In the genomic region with DNA sequence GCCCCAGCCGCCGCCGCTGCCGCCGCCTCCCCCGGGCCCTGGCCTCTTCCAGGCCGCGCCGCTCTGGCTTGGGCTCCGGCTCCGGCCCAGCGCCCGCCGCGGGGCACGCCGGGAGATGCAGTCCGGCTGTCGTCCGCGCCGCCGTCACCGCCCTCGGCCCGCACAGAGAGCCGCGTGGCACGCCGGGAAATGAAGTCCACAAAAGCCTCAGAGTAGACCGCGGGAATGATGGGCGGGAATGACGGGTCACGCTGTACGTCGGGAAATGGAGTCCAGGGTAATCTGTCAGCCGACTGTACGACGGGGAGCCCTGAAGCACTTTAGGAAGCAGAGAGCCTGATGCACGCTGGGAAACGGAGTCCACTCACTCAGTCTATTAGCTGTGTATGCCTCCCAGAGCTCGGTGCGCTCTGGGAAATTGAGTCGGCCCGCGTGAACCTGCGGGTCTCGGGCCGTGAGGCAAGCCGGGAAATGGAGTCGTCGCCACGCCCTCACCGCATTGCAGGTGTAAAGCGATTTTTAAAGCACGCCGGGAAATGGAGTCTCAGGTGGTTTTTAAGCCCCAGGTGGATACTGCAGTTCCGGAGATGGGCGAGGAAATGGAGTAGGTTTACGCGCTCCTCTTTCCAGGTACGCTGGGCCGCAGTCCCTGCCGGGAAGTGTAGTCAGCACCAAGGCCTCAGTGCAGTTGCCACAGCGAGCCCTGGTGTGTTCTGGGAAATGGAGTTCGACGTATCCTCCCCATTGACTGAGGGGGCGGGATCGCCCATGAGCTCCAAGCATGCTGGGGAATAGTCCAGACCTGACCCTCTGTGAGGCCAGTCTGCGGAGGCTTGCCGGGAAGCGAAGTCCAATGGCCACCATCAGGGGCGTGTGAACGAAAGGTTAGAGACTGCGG, we compare ENCODE assay signal across 8 cellular contexts. TPM values are rescaled to one million over a fixed set of nuclear protein-coding genes. Genes with fewer than 3 reads are reported as not detected.
DNase-seq lines count a peak whose midpoint lies in the region; FAIRE-seq and TF ChIP-seq lines count a peak whose summit lies in the region.

A gene (minus strand): TSS at position 91 of the 898 bp plus-strand sequence. CDS start 137 bp downstream, outside the sequence.

- H3K4me2 ChIP-seq in neuronal stem cell (ENCODE audit: insufficient read depth, low read length, poor library complexity, severe bottlenecking) = peak within 1 kb of the TSS; percentile 61

- peak within 1 kb of the TSS; percentile 94 for H3K4me3 ChIP-seq in NB4 (ENCODE audit: low read depth, low read length)
- peak within 1 kb of the TSS; percentile 89 for H3K4me3 ChIP-seq in SK-N-MC
- H3K4me3 ChIP-seq in neuronal stem cell (ENCODE audit: low read length in 2 of 2) = peak within 1 kb of the TSS; percentile 52 to 86

- H3K79me1 ChIP-seq in neuronal stem cell (ENCODE audit: low read depth, low read length) = peaks cover 9% of the 10 kb centered on the region

- H3K23ac ChIP-seq in neuronal stem cell (ENCODE audit: low read depth, low read length, poor library complexity) = peak within 1 kb of the TSS; percentile 9

- H3K9me3 Mint-ChIP-seq in HFFc6 = no peaks in the 10 kb centered on the region
- H3K9me3 Mint-ChIP-seq in activated naive CD4-positive, alpha-beta T cell treated with anti-CD3 and anti-CD28 coated beads, Interleukin-2, amount 10 ng/mL, durations not matched to agents 7 days and 5 days = no peaks in the 10 kb centered on the region

- peak within 1 kb of the TSS; percentile 91 for H3K9ac ChIP-seq in SK-N-MC (ENCODE audit: insufficient read length)
- peak within 1 kb of the TSS; percentile 88 for H3K9ac ChIP-seq in neuronal stem cell (ENCODE audit: low read depth, low read length, poor library complexity)

- peak; percentile 56 for TF ChIP-seq POLR2A in NB4 (IDR thresholded peaks at IDR 0.05; ENCODE audit: extremely low read depth, insufficient read length)

- H3K4ac ChIP-seq in neuronal stem cell (ENCODE audit: low read length) = no peak within 1 kb of the TSS

- H3K4me3 Mint-ChIP-seq in HFFc6 = peak within 1 kb of the TSS; percentile 96
- H3K4me3 Mint-ChIP-seq in activated naive CD4-positive, alpha-beta T cell treated with anti-CD3 and anti-CD28 coated beads, Interleukin-2, amount 10 ng/mL, durations not matched to agents 7 days and 5 days = peak within 1 kb of the TSS; percentile 96

- H4K91ac ChIP-seq in neuronal stem cell (ENCODE audit: low read depth, low read length, poor library complexity) = no peak within 1 kb of the TSS

- H3K18ac ChIP-seq in neuronal stem cell (ENCODE audit: low read length) = peak within 1 kb of the TSS; percentile 89

- H3K4me1 Mint-ChIP-seq in HFFc6 (ENCODE audit: low read depth) = peaks cover 61% of the 10 kb centered on the region
- H3K4me1 Mint-ChIP-seq in activated naive CD4-positive, alpha-beta T cell treated with anti-CD3 and anti-CD28 coated beads, Interleukin-2, amount 10 ng/mL, durations not matched to agents 7 days and 5 days = peaks cover 64% of the 10 kb centered on the region

- H3K36me3 ChIP-seq in SK-N-MC (ENCODE audit: insufficient read depth, low read length) (peaks cover 15% of the 10 kb centered on the region), neuronal stem cell (replicated peaks in 1 of 2; ENCODE audit: control insufficient read depth in 2 of 2, insufficient read depth in 2 of 2, low read length in 2 of 2) (peaks cover 11 to 38% of the 10 kb centered on the region in 2 donors)

- H2BK120ac ChIP-seq in neuronal stem cell (ENCODE audit: low read depth, low read length) = peak within 1 kb of the TSS; percentile 27

- peak within 1 kb of the TSS; percentile 85 for H2AFZ ChIP-seq in neuronal stem cell (ENCODE audit: low read length)

- H2AK5ac ChIP-seq in neuronal stem cell (ENCODE audit: low read depth, low read length) = peak within 1 kb of the TSS; percentile 34

- H3K27ac Mint-ChIP-seq in HFFc6 = peak within 1 kb of the TSS; percentile 90
- peak within 1 kb of the TSS; percentile 93 for H3K27ac Mint-ChIP-seq in activated naive CD4-positive, alpha-beta T cell treated with anti-CD3 and anti-CD28 coated beads, Interleukin-2, amount 10 ng/mL, durations not matched to agents 7 days and 5 days

- no peak within 1 kb of the TSS for H4K8ac ChIP-seq in neuronal stem cell (ENCODE audit: low read depth, low read length)

- H3K9me3 ChIP-seq in SK-N-MC (ENCODE audit: low read depth, low read length) = no peaks in the 10 kb centered on the region
- no peaks in the 10 kb centered on the region for H3K9me3 ChIP-seq in neuronal stem cell (replicated peaks in 1 of 2; ENCODE audit: control insufficient read depth in 2 of 2, insufficient read depth in 1 of 2, low read depth in 1 of 2, low read length in 2 of 2)

- H3K36me3 Mint-ChIP-seq in HFFc6 (ENCODE audit: low read depth) = peaks cover 20% of the 10 kb centered on the region
- peaks cover 22% of the 10 kb centered on the region for H3K36me3 Mint-ChIP-seq in activated naive CD4-positive, alpha-beta T cell treated with anti-CD3 and anti-CD28 coated beads, Interleukin-2, amount 10 ng/mL, durations not matched to agents 7 days and 5 days

- peaks cover 0 to 8% of the 10 kb centered on the region in 2 donors for H3K4me1 ChIP-seq in neuronal stem cell (ENCODE audit: control insufficient read depth in 2 of 2, insufficient read depth in 1 of 2, low read depth in 1 of 2, low read length in 2 of 2)

- H2BK5ac ChIP-seq in neuronal stem cell (ENCODE audit: low read length) = no peak within 1 kb of the TSS

- H2BK12ac ChIP-seq in neuronal stem cell (ENCODE audit: low read length) = no peak within 1 kb of the TSS

- DNase-seq in GM04503 (ENCODE audit: low read depth) = peak; percentile 98
- DNase-seq in HFFc6 = peak; percentile 99
- peak; percentile 96 for DNase-seq in NB4 (ENCODE audit: low read depth)
- DNase-seq in SK-N-MC (ENCODE audit: low read depth, low spot score) = peak; percentile 98
- DNase-seq in activated naive CD4-positive, alpha-beta T cell treated with anti-CD3 and anti-CD28 coated beads, Interleukin-2, amount 10 ng/mL, durations not matched to agents 7 days and 5 days = peak; percentile 98
- peak; percentile 91 to 97 for DNase-seq in frontal cortex (ENCODE audit: low spot score in 2 of 2)
- peak; percentile 99 for DNase-seq in neuronal stem cell (ENCODE audit: low spot score)

- no peaks in the 10 kb centered on the region for H3K27me3 ChIP-seq in neuronal stem cell (ENCODE audit: control insufficient read depth in 3 of 3, insufficient read depth in 3 of 3, low read depth in 1 of 3, low read length in 3 of 3)

- FAIRE-seq in frontal cortex (lab: Jason Lieb, UNC) = no peak

- CTCF ChIA-PET in activated naive CD4-positive, alpha-beta T cell treated with anti-CD3 and anti-CD28 coated beads, Interleukin-2, amount 10 ng/mL, durations not matched to agents 7 days and 5 days (lab: Charles Lee) = interaction anchor here (1.1 to 6.6 kb wide), 7 partner anchors 9 to 133 kb away, joined by 3 to 57 read pairs (median 4); a partner anchor contains a TSS

- no peak for TF ChIP-seq CTCF in HFFc6 (IDR thresholded peaks at IDR 0.05)
- no peak for TF ChIP-seq CTCF in NB4 (IDR thresholded peaks at IDR 0.05; ENCODE audit: low read depth, low read length)
- TF ChIP-seq CTCF in subcutaneous adipose tissue (IDR thresholded peaks at IDR 0.05; ENCODE audit: low read depth) = no peak

- WGBS in neuronal stem cell (ENCODE audit: extremely low coverage in 2 of 2, insufficient read length in 2 of 2, insufficient replicate concordance in 1 of 2), 2 donors = no CpG with 5 or more reads among the region's 76 CpGs

- no peak within 1 kb of the TSS for H3K14ac ChIP-seq in neuronal stem cell (ENCODE audit: low read length)

- peaks cover 16% of the 10 kb centered on the region for H3K27me3 Mint-ChIP-seq in HFFc6 (ENCODE audit: insufficient read depth)
- H3K27me3 Mint-ChIP-seq in activated naive CD4-positive, alpha-beta T cell treated with anti-CD3 and anti-CD28 coated beads, Interleukin-2, amount 10 ng/mL, durations not matched to agents 7 days and 5 days = no peaks in the 10 kb centered on the region

- H2BK15ac ChIP-seq in neuronal stem cell (ENCODE audit: low read length) = no peak within 1 kb of the TSS

- H3K27ac ChIP-seq in SK-N-MC (peak within 1 kb of the TSS; percentile 93), neuronal stem cell (replicated peaks; ENCODE audit: low read length) (peak within 1 kb of the TSS; percentile 75)

RNA-seq across cellular contexts. Expression of the gene that starts here (rescaled TPM):
- 10 to 100 TPM; 36.3 to 45.5 (median 43.1) TPM for total RNA-seq in HFFc6 (2021; fragmentation: NEBNext Ultra II Directional; extraction: Animal tissue kit (Norgen Biotek cat#: 25700))
- total RNA-seq in frontal cortex (16.3 TPM), subcutaneous adipose tissue (10 to 100 TPM; 16.0 to 22.0 (median 17.1) TPM)
- polyA plus RNA-seq in neuronal stem cell (2013, experiment 1 of 2) = 67.3 TPM
- polyA plus RNA-seq in neuronal stem cell (2013, experiment 2 of 2) = 64.6 TPM

Comparison
In these comparisons a context has a peak if more than half of its experiments do, and no peak if none do; other contexts are left out.
1. Peak in every context shown above with its lines: DNase-seq, H3K4me3 ChIP-seq and H3K27ac ChIP-seq.